In the genomic region with DNA sequence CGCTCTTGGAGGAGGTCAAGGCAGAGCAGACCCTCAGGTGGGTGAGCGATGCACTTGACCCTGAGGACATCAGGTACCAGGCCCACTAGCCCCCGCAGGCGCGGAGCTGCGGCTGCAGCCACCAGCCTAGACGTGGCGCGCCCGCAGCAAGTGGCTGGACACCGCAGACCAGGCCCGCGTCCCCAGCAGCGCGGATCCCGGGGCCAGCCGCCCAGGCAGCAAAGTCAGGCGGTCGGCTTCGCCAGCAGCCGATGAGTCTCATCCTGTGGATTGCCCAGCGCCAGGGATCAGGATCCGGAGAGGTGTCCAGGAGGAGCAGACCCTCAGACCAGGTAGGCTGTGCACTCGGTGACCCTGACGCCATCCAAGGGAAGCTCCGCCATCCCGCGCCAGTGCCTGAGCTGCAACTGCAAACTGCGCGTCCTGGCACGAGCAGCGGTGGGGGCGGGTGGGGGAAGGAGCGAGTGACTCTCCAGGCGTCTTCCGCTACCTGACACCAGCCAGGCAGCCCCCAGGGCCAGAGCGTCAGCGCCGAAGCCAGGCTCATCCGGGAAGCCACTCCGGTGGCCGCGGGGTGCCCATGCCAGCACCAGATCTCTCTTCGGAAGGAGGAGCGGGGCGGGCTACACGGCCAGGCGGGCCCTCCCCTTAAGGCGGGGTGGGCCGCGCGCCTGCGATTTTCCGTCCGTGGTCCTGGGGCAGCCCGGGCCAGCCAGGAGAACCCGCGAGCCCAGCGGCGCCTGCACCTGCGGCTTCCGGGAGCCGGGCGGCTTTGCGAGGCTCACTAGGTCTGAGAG, we compare ENCODE assay signal across 7 cellular contexts.
DNase-seq lines count a peak whose midpoint lies in the region; ATAC-seq and TF ChIP-seq lines count a peak whose summit lies in the region.
"Not testable (repeated sequence)": the region's sequence is repeated elsewhere in the genome, so short reads cannot be mapped to it uniquely, and the experiment has no call there.

No MANE protein-coding gene starts in this region.

- ATAC-seq in GM19023 (IDR thresholded peaks at IDR 0.05; ENCODE audit: unreplicated experiment) = peak; percentile 57
- peak; percentile 72 for ATAC-seq in HG03432 (IDR thresholded peaks at IDR 0.05; ENCODE audit: unreplicated experiment)
- peak; percentile 60 for ATAC-seq in Right ventricle myocardium inferior
- ATAC-seq in lung (ENCODE audit: insufficient read depth, low FRiP score) = peak; percentile 58

- not testable (repeated sequence) for H3K27me3 ChIP-seq in lung (ENCODE audit: control insufficient read depth, insufficient read depth)

- intact Hi-C loops in activated CD4-positive, alpha-beta memory T cell treated with anti-CD3 and anti-CD28 coated beads for 36 hours (cut with micrococcal nuclease); activated naive CD4-positive, alpha-beta T cell treated with anti-CD3 and anti-CD28 coated beads for 36 hours (cut with micrococcal nuclease); Right ventricle myocardium inferior (cut with DNase I): not testable (repeated sequence)

- H3K4me3 Mint-ChIP-seq in activated CD4-positive, alpha-beta memory T cell treated with anti-CD3 and anti-CD28 coated beads for 36 hours = not testable (repeated sequence)
- peak overlapping the region; percentile 49 for H3K4me3 Mint-ChIP-seq in activated naive CD4-positive, alpha-beta T cell treated with anti-CD3 and anti-CD28 coated beads for 36 hours

- H3K4me1 ChIP-seq in lung (ENCODE audit: control insufficient read depth in 2 of 2, insufficient read depth in 2 of 2, low read length in 2 of 2) = not testable (repeated sequence)

- not testable (repeated sequence) for H3K9me3 ChIP-seq in lung (ENCODE audit: control insufficient read depth in 2 of 2, insufficient read depth in 1 of 2, low read length in 1 of 2)

- H3K9me3 Mint-ChIP-seq in activated CD4-positive, alpha-beta memory T cell treated with anti-CD3 and anti-CD28 coated beads for 36 hours; activated naive CD4-positive, alpha-beta T cell treated with anti-CD3 and anti-CD28 coated beads for 36 hours: not testable (repeated sequence)

- not testable (repeated sequence) for H3K4me3 ChIP-seq in lung

- H3K36me3 ChIP-seq in lung (ENCODE audit: control insufficient read depth in 2 of 2, insufficient read depth in 2 of 2, low read length in 2 of 2) = not testable (repeated sequence)

- not testable (repeated sequence) for H3K27ac ChIP-seq in lung (ENCODE audit: low read depth in 1 of 2, low read length in 1 of 2)

- CTCF ChIA-PET in activated CD4-positive, alpha-beta memory T cell treated with anti-CD3 and anti-CD28 coated beads for 36 hours (lab: Charles Lee); activated naive CD4-positive, alpha-beta T cell treated with anti-CD3 and anti-CD28 coated beads for 36 hours (lab: Charles Lee): not testable (repeated sequence)

- peak; percentile 40 for DNase-seq in activated CD4-positive, alpha-beta memory T cell treated with anti-CD3 and anti-CD28 coated beads for 36 hours
- not testable (repeated sequence) for DNase-seq in activated naive CD4-positive, alpha-beta T cell treated with anti-CD3 and anti-CD28 coated beads for 36 hours; Right ventricle myocardium inferior (ENCODE audit: missing footprints); lung (ENCODE audit: low spot score)
- peak; percentile 20 for DNase-seq in stimulated activated CD4-positive, alpha-beta T cell treated with anti-CD3 and anti-CD28 coated beads, Interleukin-4, amount 100 ng/mL, for 1 hour

- not testable (repeated sequence) for H3K27ac Mint-ChIP-seq in activated CD4-positive, alpha-beta memory T cell treated with anti-CD3 and anti-CD28 coated beads for 36 hours; activated naive CD4-positive, alpha-beta T cell treated with anti-CD3 and anti-CD28 coated beads for 36 hours

- H3K36me3 Mint-ChIP-seq in activated CD4-positive, alpha-beta memory T cell treated with anti-CD3 and anti-CD28 coated beads for 36 hours; activated naive CD4-positive, alpha-beta T cell treated with anti-CD3 and anti-CD28 coated beads for 36 hours (ENCODE audit: low read depth): not testable (repeated sequence)

- 0 to 2% methylated on average over 12 to 19 of the region's 65 CpGs for WGBS in lung, 2 donors

- not testable (repeated sequence) for H3K4me1 Mint-ChIP-seq in activated CD4-positive, alpha-beta memory T cell treated with anti-CD3 and anti-CD28 coated beads for 36 hours (ENCODE audit: low read depth); activated naive CD4-positive, alpha-beta T cell treated with anti-CD3 and anti-CD28 coated beads for 36 hours (ENCODE audit: low read depth)

- not testable (repeated sequence) for H3K27me3 Mint-ChIP-seq in activated CD4-positive, alpha-beta memory T cell treated with anti-CD3 and anti-CD28 coated beads for 36 hours; activated naive CD4-positive, alpha-beta T cell treated with anti-CD3 and anti-CD28 coated beads for 36 hours (ENCODE audit: low read depth)

- POLR2A ChIA-PET in activated CD4-positive, alpha-beta memory T cell treated with anti-CD3 and anti-CD28 coated beads for 36 hours (lab: Charles Lee) = not testable (repeated sequence)

- TF ChIP-seq CTCF in lung (IDR thresholded peaks at IDR 0.05; ENCODE audit: control extremely low read depth, extremely low read depth) = not testable (repeated sequence)
